In genomic region chr15:72086010-72086697, GRCh38 we compare ENCODE assay signal across 25 cellular contexts. TPM values are rescaled to one million over a fixed set of nuclear protein-coding genes. Genes with fewer than 3 reads are reported as not detected.
DNase-seq lines count a peak whose midpoint lies in the region; ATAC-seq and TF ChIP-seq lines count a peak whose summit lies in the region.
"Had no signal": no experiment of that assay in that cellular context is flagged by ENCODE, and none has a peak within 500 bp of the region (broad histone marks: within the 10 kb centered on the region; RNA-seq: fewer than 3 reads in every experiment).

No MANE protein-coding gene starts in this region.

- H3K27ac ChIP-seq in Peyer's patch (no peak overlapping the region), right cardiac atrium (ENCODE audit: low read length) (no peak overlapping the region), gastrocnemius medialis (no peak overlapping the region), smooth muscle cell (ENCODE audit: low read depth) (no peak overlapping the region)
- H3K27ac ChIP-seq: ascending aorta, esophagus muscularis mucosa, pancreas, PC-9, sigmoid colon had no signal

- H3K27me3 ChIP-seq in Peyer's patch (no peaks in the 10 kb centered on the region), right cardiac atrium (ENCODE audit: control insufficient read depth, insufficient read depth) (no peaks in the 10 kb centered on the region), gastrocnemius medialis (no peaks in the 10 kb centered on the region), smooth muscle cell (ENCODE audit: low read depth) (no peaks in the 10 kb centered on the region)
- H3K27me3 ChIP-seq: ascending aorta, esophagus muscularis mucosa, pancreas, sigmoid colon had no signal

- WGBS in right cardiac atrium: 91% methylated on average over 11 of the region's 11 CpGs
- WGBS in smooth muscle cell (ENCODE audit: low lambda C conversion rate): 98% methylated on average over 11 of the region's 11 CpGs

- H3K4me2 ChIP-seq in smooth muscle cell: no peak overlapping the region
- H3K4me2 ChIP-seq: PC-9 had no signal

- H3F3A ChIP-seq in smooth muscle cell (ENCODE audit: low read depth): no peaks in the 10 kb centered on the region

- peaks cover 4% of the 10 kb centered on the region for H3K36me3 Mint-ChIP-seq in activated CD4-positive, alpha-beta T cell treated with anti-CD3 and anti-CD28 coated beads, Interleukin-2, amount 10 ng/mL, durations not matched to agents 24 days and 14 days (ENCODE audit: low read depth)

- DNase-seq in HUDEP-2 (lab: John Stamatoyannopoulos, UW; ENCODE audit: unreplicated experiment in 76 of 76): peak in 57 of 76 experiments; percentile 5 to 70 (median 42)
- DNase-seq in Peyer's patch: peak in 2 of 3 donors; percentile 54 to 73
- DNase-seq in right cardiac atrium: peak in 1 of 3 donors; percentile 46
- peak; percentile 35 to 80 for DNase-seq in gastrocnemius medialis
- DNase-seq in smooth muscle cell (lab: John Stamatoyannopoulos, UW; ENCODE audit: unreplicated experiment): no peak
- no peak for DNase-seq in activated CD4-positive, alpha-beta T cell treated with anti-CD3 and anti-CD28 coated beads, Interleukin-2, amount 10 ng/mL, durations not matched to agents 24 days and 14 days
- DNase-seq: CD4-positive, alpha-beta T cell; DMS153; kidney; MV-4-11; NCI-H82; PC-9; sigmoid colon; substantia nigra had no signal

- H3K27me3 Mint-ChIP-seq in activated CD4-positive, alpha-beta T cell treated with anti-CD3 and anti-CD28 coated beads, Interleukin-2, amount 10 ng/mL, durations not matched to agents 24 days and 14 days: peaks cover 2% of the 10 kb centered on the region
- H3K27me3 Mint-ChIP-seq: activated naive CD8-positive, alpha-beta T cell; activated T-helper 17 cell treated with anti-CD3 and anti-CD28 coated beads, Interleukin-2, amount 50 U/mL, for 72 hours; CD4-positive, alpha-beta T cell; central memory CD8-positive, alpha-beta T cell; natural killer cell treated with Interleukin-12 subunit alpha and Interleukin-12 subunit beta and Interleukin-15 and Interleukin-18, amount 100 ng/mL, for 72 hours had no signal

- H3K9me3 ChIP-seq in Peyer's patch (no peaks in the 10 kb centered on the region), right cardiac atrium (ENCODE audit: control insufficient read depth, low read length) (no peaks in the 10 kb centered on the region), gastrocnemius medialis (no peaks in the 10 kb centered on the region), smooth muscle cell (replicated peaks; ENCODE audit: low read depth) (no peaks in the 10 kb centered on the region)
- H3K9me3 ChIP-seq: ascending aorta, esophagus muscularis mucosa, pancreas, sigmoid colon had no signal

- peaks cover 17% of the 10 kb centered on the region for H3K9me3 Mint-ChIP-seq in activated CD4-positive, alpha-beta T cell treated with anti-CD3 and anti-CD28 coated beads, Interleukin-2, amount 10 ng/mL, durations not matched to agents 24 days and 14 days

- no peak overlapping the region for H3K4me3 Mint-ChIP-seq in activated CD4-positive, alpha-beta T cell treated with anti-CD3 and anti-CD28 coated beads, Interleukin-2, amount 10 ng/mL, durations not matched to agents 24 days and 14 days
- H3K4me3 Mint-ChIP-seq: activated naive CD8-positive, alpha-beta T cell; activated T-helper 17 cell treated with anti-CD3 and anti-CD28 coated beads, Interleukin-2, amount 50 U/mL, for 72 hours; CD4-positive, alpha-beta T cell; central memory CD8-positive, alpha-beta T cell; mesothelial cell of epicardium; natural killer cell treated with Interleukin-12 subunit alpha and Interleukin-12 subunit beta and Interleukin-15 and Interleukin-18, amount 100 ng/mL, for 72 hours; T-helper 1 cell treated with Interleukin-12 subunit alpha and Interleukin-12 subunit beta and Interleukin-4 antibody, amounts not matched to agents 30 μg/mL and 1 μg/mL, for 36 hours had no signal

- no peak overlapping the region for H2AFZ ChIP-seq in smooth muscle cell (ENCODE audit: low read depth)
- H2AFZ ChIP-seq: PC-9 had no signal

- ATAC-seq in right cardiac atrium (peak; percentile 62 to 73), gastrocnemius medialis (peak; percentile 87 to 91), HG03108 (IDR thresholded peaks at IDR 0.05; ENCODE audit: unreplicated experiment) (no peak)
- ATAC-seq: activated T-helper 17 cell treated with anti-CD3 and anti-CD28 coated beads, Interleukin-2, amount 50 U/mL, for 72 hours; K562; natural killer cell treated with Interleukin-12 subunit alpha and Interleukin-12 subunit beta and Interleukin-15 and Interleukin-18, amount 100 ng/mL, for 72 hours had no signal

- TF ChIP-seq CTCF in Peyer's patch (IDR thresholded peaks at IDR 0.05): no peak
- TF ChIP-seq CTCF in gastrocnemius medialis (IDR thresholded peaks at IDR 0.05 in 4 of 5, conservative IDR thresholded peaks at IDR 0.05 in 1 of 5): no peak
- no peak for TF ChIP-seq CTCF in smooth muscle cell (IDR thresholded peaks at IDR 0.05; ENCODE audit: borderline replicate concordance, insufficient read depth, poor library complexity, severe bottlenecking)

- H3K9ac ChIP-seq in smooth muscle cell (ENCODE audit: low read depth): no peak overlapping the region

- H3K36me3 ChIP-seq in Peyer's patch: no peaks in the 10 kb centered on the region
- no peaks in the 10 kb centered on the region for H3K36me3 ChIP-seq in gastrocnemius medialis
- no peaks in the 10 kb centered on the region for H3K36me3 ChIP-seq in smooth muscle cell (ENCODE audit: low read depth)
- H3K36me3 ChIP-seq: ascending aorta, esophagus muscularis mucosa, pancreas, sigmoid colon had no signal

- no peaks in the 10 kb centered on the region for H3K4me1 ChIP-seq in Peyer's patch
- H3K4me1 ChIP-seq in right cardiac atrium (ENCODE audit: control insufficient read depth, insufficient read depth, low read length): no peaks in the 10 kb centered on the region
- peaks cover 34 to 37% of the 10 kb centered on the region in 2 donors for H3K4me1 ChIP-seq in gastrocnemius medialis
- H3K4me1 ChIP-seq in smooth muscle cell (ENCODE audit: low read depth): no peaks in the 10 kb centered on the region
- H3K4me1 ChIP-seq: pancreas had no signal

- H3K27ac Mint-ChIP-seq in activated CD4-positive, alpha-beta T cell treated with anti-CD3 and anti-CD28 coated beads, Interleukin-2, amount 10 ng/mL, durations not matched to agents 24 days and 14 days: no peak overlapping the region
- H3K27ac Mint-ChIP-seq: activated naive CD8-positive, alpha-beta T cell; activated T-helper 17 cell treated with anti-CD3 and anti-CD28 coated beads, Interleukin-2, amount 50 U/mL, for 72 hours; CD4-positive, alpha-beta T cell; mesothelial cell of epicardium; natural killer cell treated with Interleukin-12 subunit alpha and Interleukin-12 subunit beta and Interleukin-15 and Interleukin-18, amount 100 ng/mL, for 72 hours; T-helper 1 cell treated with Interleukin-12 subunit alpha and Interleukin-12 subunit beta and Interleukin-4 antibody, amounts not matched to agents 30 μg/mL and 1 μg/mL, for 36 hours had no signal

- TF ChIP-seq POLR2A in Peyer's patch (IDR thresholded peaks at IDR 0.05) (no peak), gastrocnemius medialis (IDR thresholded peaks at IDR 0.05) (no peak)

- peaks cover 19% of the 10 kb centered on the region for H3K79me2 ChIP-seq in smooth muscle cell (ENCODE audit: low read depth)

- peaks cover 44% of the 10 kb centered on the region for H4K20me1 ChIP-seq in smooth muscle cell (ENCODE audit: low read depth)

- no peaks in the 10 kb centered on the region for H3K4me1 Mint-ChIP-seq in activated CD4-positive, alpha-beta T cell treated with anti-CD3 and anti-CD28 coated beads, Interleukin-2, amount 10 ng/mL, durations not matched to agents 24 days and 14 days
- H3K4me1 Mint-ChIP-seq: mesothelial cell of epicardium had no signal

- in situ Hi-C loops in gastrocnemius medialis (cut with MboI; ENCODE audit: low sequenced_read_pairs in 4 of 4): no loop called here

- no peak overlapping the region for H3K4me3 ChIP-seq in Peyer's patch
- no peak overlapping the region for H3K4me3 ChIP-seq in right cardiac atrium (ENCODE audit: low read length)
- no peak overlapping the region for H3K4me3 ChIP-seq in gastrocnemius medialis
- no peak overlapping the region for H3K4me3 ChIP-seq in smooth muscle cell
- H3K4me3 ChIP-seq: ascending aorta, esophagus muscularis mucosa, K562, pancreas, PC-9, sigmoid colon had no signal

- intact Hi-C loops in right cardiac atrium (cut with DNase I) (no loop called here), gastrocnemius medialis (cut with DNase I; ENCODE audit: low total_unique reads) (no loop called here)
- intact Hi-C loops in activated CD4-positive, alpha-beta T cell treated with anti-CD3 and anti-CD28 coated beads, Interleukin-2, amount 10 ng/mL, durations not matched to agents 24 days and 14 days (cut with micrococcal nuclease): no loop called here

RNA-seq across cellular contexts. Expression of gene MYO9A, which starts 31.8 kb away (rescaled TPM):
- total RNA-seq in Peyer's patch: 10 to 100 TPM; 28.2 to 47.3 (median 39.3) TPM
- 10 to 100 TPM; 32.8 to 35.8 (median 34.7) TPM for total RNA-seq in right cardiac atrium
- polyA plus RNA-seq in right cardiac atrium: 4.9 TPM
- total RNA-seq in gastrocnemius medialis: 10 to 100 TPM; 21.0 to 40.9 (median 24.2) TPM
- total RNA-seq in smooth muscle cell: 36.9 and 41.9 TPM in 2 replicates
- polyA plus RNA-seq in smooth muscle cell: 10.7 and 15.0 TPM in 2 replicates
- total RNA-seq in activated CD4-positive, alpha-beta T cell treated with anti-CD3 and anti-CD28 coated beads, Interleukin-2, amount 10 ng/mL, durations not matched to agents 24 days and 14 days: 19.4 and 21.3 TPM in 2 replicates

RNA-seq across cellular contexts. Expression of gene SENP8, which starts 32.0 kb away (rescaled TPM):
- total RNA-seq in Peyer's patch (1 to 10 TPM in 1 of 4 donors, under 1 TPM in 2, not detected in 1; 0.88 to 2.4 (median 0.95) TPM), right cardiac atrium (1 to 10 TPM; 3.6 to 5.3 (median 4.7) TPM), gastrocnemius medialis (1 to 10 TPM; 1.0 to 3.6 (median 2.7) TPM), smooth muscle cell (1.0 and 4.0 TPM in 2 replicates)
- polyA plus RNA-seq in right cardiac atrium (3.6 TPM), smooth muscle cell (2.3 and 2.8 TPM in 2 replicates)
- total RNA-seq in activated CD4-positive, alpha-beta T cell treated with anti-CD3 and anti-CD28 coated beads, Interleukin-2, amount 10 ng/mL, durations not matched to agents 24 days and 14 days: 1.5 and 1.7 TPM in 2 replicates

Comparison
In these comparisons a context has a peak if more than half of its experiments do, and no peak if none do; other contexts are left out.
1. DNase-seq: peak in HUDEP-2 (57 of 76), Peyer's patch (2 of 3) and gastrocnemius medialis (2 of 2); none in smooth muscle cell (single experiment) and activated CD4-positive, alpha-beta T cell treated with anti-CD3 and anti-CD28 coated beads, Interleukin-2, amount 10 ng/mL, durations not matched to agents 24 days and 14 days (single experiment).